1 cellular context compared by ENCODE assay signal in the genomic region with DNA sequence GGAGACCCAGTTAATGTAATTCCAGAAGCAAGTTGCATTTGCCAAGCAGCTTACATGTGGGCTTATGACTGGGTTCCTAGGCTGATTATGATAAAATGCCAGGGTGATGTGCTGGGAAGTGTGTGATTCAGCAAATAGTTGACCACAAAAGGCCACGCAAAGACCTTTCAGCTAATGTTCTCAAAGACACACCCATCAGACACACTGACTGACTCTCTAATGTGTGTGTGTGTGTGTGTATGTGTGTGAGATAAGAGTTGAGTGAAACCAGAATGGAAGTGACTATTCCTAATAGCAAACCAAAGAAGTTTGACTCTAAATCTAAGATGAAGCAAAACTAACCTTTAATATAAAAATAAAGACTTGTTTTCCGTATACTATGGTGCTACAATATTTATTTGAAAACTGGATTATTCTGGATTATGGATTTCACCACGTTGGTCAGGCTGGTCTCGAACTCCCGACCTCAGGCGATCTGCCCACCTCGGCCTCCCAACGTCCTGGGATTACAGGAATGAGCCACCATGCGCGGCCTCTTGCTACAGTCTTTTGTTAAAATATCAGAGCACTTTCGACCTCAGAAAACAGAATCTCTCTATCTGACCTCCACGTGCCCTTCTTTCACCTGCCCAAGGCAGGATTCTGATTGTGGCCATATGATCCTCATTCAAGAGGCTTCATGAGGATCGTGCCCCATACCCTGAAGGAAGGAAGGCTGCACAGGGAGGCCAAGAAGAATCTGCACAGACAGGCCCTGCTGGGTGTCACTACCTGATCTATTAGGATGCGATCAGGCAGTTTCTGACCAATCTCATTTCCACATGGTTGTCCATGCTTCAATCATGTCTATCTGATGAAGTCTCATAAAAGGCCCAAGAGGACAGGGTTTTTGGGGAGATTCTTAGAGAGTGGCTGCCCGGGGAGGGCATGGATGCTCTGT.
TF ChIP-seq lines count a peak whose summit lies in the region.

No MANE protein-coding gene starts in this region.

TF ChIP-seq in K562, 482 proteins besides CTCF, POLR2A, EP300 and RAD21 (continued from another document and continues in another):
- TF ChIP-seq, protein P1, sequence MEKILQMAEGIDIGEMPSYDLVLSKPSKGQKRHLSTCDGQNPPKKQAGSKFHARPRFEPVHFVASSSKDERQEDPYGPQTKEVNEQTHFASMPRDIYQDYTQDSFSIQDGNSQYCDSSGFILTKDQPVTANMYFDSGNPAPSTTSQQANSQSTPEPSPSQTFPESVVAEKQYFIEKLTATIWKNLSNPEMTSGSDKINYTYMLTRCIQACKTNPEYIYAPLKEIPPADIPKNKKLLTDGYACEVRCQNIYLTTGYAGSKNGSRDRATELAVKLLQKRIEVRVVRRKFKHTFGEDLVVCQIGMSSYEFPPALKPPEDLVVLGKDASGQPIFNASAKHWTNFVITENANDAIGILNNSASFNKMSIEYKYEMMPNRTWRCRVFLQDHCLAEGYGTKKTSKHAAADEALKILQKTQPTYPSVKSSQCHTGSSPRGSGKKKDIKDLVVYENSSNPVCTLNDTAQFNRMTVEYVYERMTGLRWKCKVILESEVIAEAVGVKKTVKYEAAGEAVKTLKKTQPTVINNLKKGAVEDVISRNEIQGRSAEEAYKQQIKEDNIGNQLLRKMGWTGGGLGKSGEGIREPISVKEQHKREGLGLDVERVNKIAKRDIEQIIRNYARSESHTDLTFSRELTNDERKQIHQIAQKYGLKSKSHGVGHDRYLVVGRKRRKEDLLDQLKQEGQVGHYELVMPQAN (IDR thresholded peaks at IDR 0.05; ENCODE audit: borderline replicate concordance) = no peak
- TF ChIP-seq, protein P2, sequence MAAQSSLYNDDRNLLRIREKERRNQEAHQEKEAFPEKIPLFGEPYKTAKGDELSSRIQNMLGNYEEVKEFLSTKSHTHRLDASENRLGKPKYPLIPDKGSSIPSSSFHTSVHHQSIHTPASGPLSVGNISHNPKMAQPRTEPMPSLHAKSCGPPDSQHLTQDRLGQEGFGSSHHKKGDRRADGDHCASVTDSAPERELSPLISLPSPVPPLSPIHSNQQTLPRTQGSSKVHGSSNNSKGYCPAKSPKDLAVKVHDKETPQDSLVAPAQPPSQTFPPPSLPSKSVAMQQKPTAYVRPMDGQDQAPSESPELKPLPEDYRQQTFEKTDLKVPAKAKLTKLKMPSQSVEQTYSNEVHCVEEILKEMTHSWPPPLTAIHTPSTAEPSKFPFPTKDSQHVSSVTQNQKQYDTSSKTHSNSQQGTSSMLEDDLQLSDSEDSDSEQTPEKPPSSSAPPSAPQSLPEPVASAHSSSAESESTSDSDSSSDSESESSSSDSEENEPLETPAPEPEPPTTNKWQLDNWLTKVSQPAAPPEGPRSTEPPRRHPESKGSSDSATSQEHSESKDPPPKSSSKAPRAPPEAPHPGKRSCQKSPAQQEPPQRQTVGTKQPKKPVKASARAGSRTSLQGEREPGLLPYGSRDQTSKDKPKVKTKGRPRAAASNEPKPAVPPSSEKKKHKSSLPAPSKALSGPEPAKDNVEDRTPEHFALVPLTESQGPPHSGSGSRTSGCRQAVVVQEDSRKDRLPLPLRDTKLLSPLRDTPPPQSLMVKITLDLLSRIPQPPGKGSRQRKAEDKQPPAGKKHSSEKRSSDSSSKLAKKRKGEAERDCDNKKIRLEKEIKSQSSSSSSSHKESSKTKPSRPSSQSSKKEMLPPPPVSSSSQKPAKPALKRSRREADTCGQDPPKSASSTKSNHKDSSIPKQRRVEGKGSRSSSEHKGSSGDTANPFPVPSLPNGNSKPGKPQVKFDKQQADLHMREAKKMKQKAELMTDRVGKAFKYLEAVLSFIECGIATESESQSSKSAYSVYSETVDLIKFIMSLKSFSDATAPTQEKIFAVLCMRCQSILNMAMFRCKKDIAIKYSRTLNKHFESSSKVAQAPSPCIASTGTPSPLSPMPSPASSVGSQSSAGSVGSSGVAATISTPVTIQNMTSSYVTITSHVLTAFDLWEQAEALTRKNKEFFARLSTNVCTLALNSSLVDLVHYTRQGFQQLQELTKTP (IDR thresholded peaks at IDR 0.05; ENCODE audit: low read depth in 1 of 2, partially characterized antibody in 2 of 2) = no peak
- TF ChIP-seq SMARCB1 (IDR thresholded peaks at IDR 0.05; ENCODE audit: insufficient read length, low read depth) = peak; percentile 74
- TF ChIP-seq RUNX1 (IDR thresholded peaks at IDR 0.05; ENCODE audit: low read depth) = peak; percentile 91
- no peak for TF ChIP-seq HDGF (IDR thresholded peaks at IDR 0.05)
- TF ChIP-seq HCFC1 (IDR thresholded peaks at IDR 0.05; ENCODE audit: low read depth, low read length) = no peak
- no peak for TF ChIP-seq MBD1 (CRISPR knock-in tag; IDR thresholded peaks at IDR 0.05)
- TF ChIP-seq DMBX1 (CRISPR knock-in tag; IDR thresholded peaks at IDR 0.05; ENCODE audit: borderline replicate concordance) = no peak
- TF ChIP-seq HBP1 (CRISPR knock-in tag; IDR thresholded peaks at IDR 0.05) = no peak
- TF ChIP-seq ZNF584 (CRISPR knock-in tag; IDR thresholded peaks at IDR 0.05; ENCODE audit: low read depth) = no peak
- no peak for TF ChIP-seq ZNF717 (CRISPR knock-in tag; IDR thresholded peaks at IDR 0.05)
- TF ChIP-seq ZNF134 (CRISPR knock-in tag; conservative IDR thresholded peaks at IDR 0.05) = no peak
- TF ChIP-seq, protein P3, sequence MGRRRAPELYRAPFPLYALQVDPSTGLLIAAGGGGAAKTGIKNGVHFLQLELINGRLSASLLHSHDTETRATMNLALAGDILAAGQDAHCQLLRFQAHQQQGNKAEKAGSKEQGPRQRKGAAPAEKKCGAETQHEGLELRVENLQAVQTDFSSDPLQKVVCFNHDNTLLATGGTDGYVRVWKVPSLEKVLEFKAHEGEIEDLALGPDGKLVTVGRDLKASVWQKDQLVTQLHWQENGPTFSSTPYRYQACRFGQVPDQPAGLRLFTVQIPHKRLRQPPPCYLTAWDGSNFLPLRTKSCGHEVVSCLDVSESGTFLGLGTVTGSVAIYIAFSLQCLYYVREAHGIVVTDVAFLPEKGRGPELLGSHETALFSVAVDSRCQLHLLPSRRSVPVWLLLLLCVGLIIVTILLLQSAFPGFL (CRISPR knock-in tag; IDR thresholded peaks at IDR 0.05) = no peak
- TF ChIP-seq BCOR (IDR thresholded peaks at IDR 0.05) = peak; percentile 87
- TF ChIP-seq, protein P4, sequence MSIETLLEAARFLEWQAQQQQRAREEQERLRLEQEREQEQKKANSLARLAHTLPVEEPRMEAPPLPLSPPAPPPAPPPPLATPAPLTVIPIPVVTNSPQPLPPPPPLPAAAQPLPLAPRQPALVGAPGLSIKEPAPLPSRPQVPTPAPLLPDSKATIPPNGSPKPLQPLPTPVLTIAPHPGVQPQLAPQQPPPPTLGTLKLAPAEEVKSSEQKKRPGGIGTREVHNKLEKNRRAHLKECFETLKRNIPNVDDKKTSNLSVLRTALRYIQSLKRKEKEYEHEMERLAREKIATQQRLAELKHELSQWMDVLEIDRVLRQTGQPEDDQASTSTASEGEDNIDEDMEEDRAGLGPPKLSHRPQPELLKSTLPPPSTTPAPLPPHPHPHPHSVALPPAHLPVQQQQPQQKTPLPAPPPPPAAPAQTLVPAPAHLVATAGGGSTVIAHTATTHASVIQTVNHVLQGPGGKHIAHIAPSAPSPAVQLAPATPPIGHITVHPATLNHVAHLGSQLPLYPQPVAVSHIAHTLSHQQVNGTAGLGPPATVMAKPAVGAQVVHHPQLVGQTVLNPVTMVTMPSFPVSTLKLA (conservative IDR thresholded peaks at IDR 0.05) = peak; percentile 84 to 93
- TF ChIP-seq PRPF4 (IDR thresholded peaks at IDR 0.05; ENCODE audit: insufficient read depth, low read depth, low read length, poor library complexity, severe bottlenecking) = no peak
- no peak for TF ChIP-seq DDX20 (tag; IDR thresholded peaks at IDR 0.05; ENCODE audit: low read depth)
- no peak for TF ChIP-seq CBX5 (IDR thresholded peaks at IDR 0.05; ENCODE audit: borderline replicate concordance, low read depth)
- TF ChIP-seq ARID4B (CRISPR knock-in tag; IDR thresholded peaks at IDR 0.05) = 0 out of 2 replicates have a peak, but pooled peaks have one; percentile 56
- TF ChIP-seq, protein P5, sequence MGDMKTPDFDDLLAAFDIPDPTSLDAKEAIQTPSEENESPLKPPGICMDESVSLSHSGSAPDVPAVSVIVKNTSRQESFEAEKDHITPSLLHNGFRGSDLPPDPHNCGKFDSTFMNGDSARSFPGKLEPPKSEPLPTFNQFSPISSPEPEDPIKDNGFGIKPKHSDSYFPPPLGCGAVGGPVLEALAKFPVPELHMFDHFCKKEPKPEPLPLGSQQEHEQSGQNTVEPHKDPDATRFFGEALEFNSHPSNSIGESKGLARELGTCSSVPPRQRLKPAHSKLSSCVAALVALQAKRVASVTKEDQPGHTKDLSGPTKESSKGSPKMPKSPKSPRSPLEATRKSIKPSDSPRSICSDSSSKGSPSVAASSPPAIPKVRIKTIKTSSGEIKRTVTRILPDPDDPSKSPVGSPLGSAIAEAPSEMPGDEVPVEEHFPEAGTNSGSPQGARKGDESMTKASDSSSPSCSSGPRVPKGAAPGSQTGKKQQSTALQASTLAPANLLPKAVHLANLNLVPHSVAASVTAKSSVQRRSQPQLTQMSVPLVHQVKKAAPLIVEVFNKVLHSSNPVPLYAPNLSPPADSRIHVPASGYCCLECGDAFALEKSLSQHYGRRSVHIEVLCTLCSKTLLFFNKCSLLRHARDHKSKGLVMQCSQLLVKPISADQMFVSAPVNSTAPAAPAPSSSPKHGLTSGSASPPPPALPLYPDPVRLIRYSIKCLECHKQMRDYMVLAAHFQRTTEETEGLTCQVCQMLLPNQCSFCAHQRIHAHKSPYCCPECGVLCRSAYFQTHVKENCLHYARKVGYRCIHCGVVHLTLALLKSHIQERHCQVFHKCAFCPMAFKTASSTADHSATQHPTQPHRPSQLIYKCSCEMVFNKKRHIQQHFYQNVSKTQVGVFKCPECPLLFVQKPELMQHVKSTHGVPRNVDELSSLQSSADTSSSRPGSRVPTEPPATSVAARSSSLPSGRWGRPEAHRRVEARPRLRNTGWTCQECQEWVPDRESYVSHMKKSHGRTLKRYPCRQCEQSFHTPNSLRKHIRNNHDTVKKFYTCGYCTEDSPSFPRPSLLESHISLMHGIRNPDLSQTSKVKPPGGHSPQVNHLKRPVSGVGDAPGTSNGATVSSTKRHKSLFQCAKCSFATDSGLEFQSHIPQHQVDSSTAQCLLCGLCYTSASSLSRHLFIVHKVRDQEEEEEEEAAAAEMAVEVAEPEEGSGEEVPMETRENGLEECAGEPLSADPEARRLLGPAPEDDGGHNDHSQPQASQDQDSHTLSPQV (IDR thresholded peaks at IDR 0.05) = no peak
- TF ChIP-seq CHD2 (IDR thresholded peaks at IDR 0.05; ENCODE audit: low read depth, low read length) = no peak
